18 cellular contexts compared by ENCODE assay signal in the genomic region with DNA sequence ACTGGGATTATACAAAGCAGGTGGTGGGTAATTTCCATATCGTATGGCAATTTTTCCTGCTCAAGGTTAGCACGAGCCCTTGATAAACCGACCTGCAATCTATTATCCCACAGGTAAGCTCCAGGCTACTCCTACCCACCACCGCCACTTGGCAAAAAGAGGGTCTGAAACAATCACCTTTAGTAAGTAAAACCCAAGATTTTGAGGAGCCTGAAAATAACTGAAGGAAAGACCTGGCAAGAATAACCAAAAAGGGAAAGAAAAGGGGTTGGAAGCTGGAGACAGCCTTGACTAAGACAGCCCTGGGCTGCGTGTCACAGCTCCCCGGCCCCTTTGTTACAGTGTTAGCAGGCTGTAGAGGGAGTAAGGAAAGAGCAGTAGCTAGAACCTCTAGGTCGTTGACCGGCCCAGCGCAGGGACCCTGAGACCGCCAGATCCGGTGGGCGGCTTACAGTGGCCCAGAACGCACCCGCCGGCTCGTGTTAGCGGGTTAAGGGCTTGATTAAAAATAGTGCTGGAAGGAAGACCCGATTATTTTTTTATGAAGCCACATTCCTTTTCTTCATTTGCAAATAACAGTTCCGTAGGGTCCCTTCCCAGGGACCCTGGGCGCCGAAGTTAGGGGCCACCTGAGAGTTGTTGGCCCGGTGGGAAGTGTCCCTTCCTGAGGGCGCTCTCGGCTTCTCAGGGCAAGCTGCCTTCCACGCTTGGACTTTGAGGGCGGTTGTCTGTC. TPM values are rescaled to one million over a fixed set of nuclear protein-coding genes. Genes with fewer than 3 reads are reported as not detected.
DNase-seq lines count a peak whose midpoint lies in the region; ATAC-seq and TF ChIP-seq lines count a peak whose summit lies in the region.
"Had no signal": no experiment of that assay in that cellular context is flagged by ENCODE, and none has a peak within 500 bp of the region (broad histone marks: within the 10 kb centered on the region; RNA-seq: fewer than 3 reads in every experiment).

No MANE protein-coding gene starts in this region.

- peaks cover 23% of the 10 kb centered on the region for H3F3A ChIP-seq in neural progenitor cell (ENCODE audit: low read depth)

- H3K27me3 ChIP-seq in NT2/D1 (ENCODE audit: insufficient read depth, insufficient read length) (peaks cover 86% of the 10 kb centered on the region), foreskin keratinocyte (peaks cover 58% of the 10 kb centered on the region), neural progenitor cell (peaks cover 100% of the 10 kb centered on the region)

- no peak overlapping the region for H2AFZ ChIP-seq in neural progenitor cell (replicated peaks)

- no peaks in the 10 kb centered on the region for H3K36me3 Mint-ChIP-seq in neural progenitor cell
- peaks cover 3% of the 10 kb centered on the region for H3K36me3 Mint-ChIP-seq in activated CD4-positive, alpha-beta memory T cell treated with anti-CD3 and anti-CD28 coated beads for 36 hours

- ATAC-seq in foreskin keratinocyte (peak; percentile 3), GM21528 (IDR thresholded peaks at IDR 0.05; ENCODE audit: low FRiP score, unreplicated experiment) (no peak), HG02938 (IDR thresholded peaks at IDR 0.05; ENCODE audit: unreplicated experiment) (no peak)
- ATAC-seq: activated T-cell treated with anti-CD3 and anti-CD28 coated beads, Interleukin-2, amount 50 U/mL, for 4 hours; naive thymus-derived CD8-positive, alpha-beta T cell had no signal

- peaks cover 85% of the 10 kb centered on the region for H3K27me3 Mint-ChIP-seq in neural progenitor cell (ENCODE audit: insufficient read depth, low read depth)
- peaks cover 54% of the 10 kb centered on the region for H3K27me3 Mint-ChIP-seq in activated CD4-positive, alpha-beta memory T cell treated with anti-CD3 and anti-CD28 coated beads for 36 hours

- TF ChIP-seq CTCF in C4-2B (conservative IDR thresholded peaks at IDR 0.05) (no peak), foreskin keratinocyte (conservative IDR thresholded peaks at IDR 0.05) (no peak), neural progenitor cell (IDR thresholded peaks at IDR 0.05) (no peak)

- no peaks in the 10 kb centered on the region for H3K79me2 ChIP-seq in neural progenitor cell (ENCODE audit: low read depth)

- H3K9ac ChIP-seq in NT2/D1 (ENCODE audit: insufficient read length, low read depth) (peak overlapping the region; percentile 21), neural progenitor cell (no peak overlapping the region)

- H3K36me3 ChIP-seq in NT2/D1 (ENCODE audit: insufficient read depth, insufficient read length, low read length) (no peaks in the 10 kb centered on the region), neural progenitor cell (no peaks in the 10 kb centered on the region)

- CTCF ChIA-PET in activated CD4-positive, alpha-beta memory T cell treated with anti-CD3 and anti-CD28 coated beads for 36 hours (lab: Charles Lee), result no interaction called here

- POLR2A ChIA-PET in activated CD4-positive, alpha-beta memory T cell treated with anti-CD3 and anti-CD28 coated beads for 36 hours (lab: Charles Lee), result no interaction called here

- H4K20me1 ChIP-seq in neural progenitor cell (ENCODE audit: low read depth), result peaks cover 81% of the 10 kb centered on the region

- DNase-seq in NT2/D1 (ENCODE audit: low read depth, low spot score) (no peak), foreskin keratinocyte (no peak), neural progenitor cell (ENCODE audit: low spot score) (peak; percentile 68)
- DNase-seq in activated CD4-positive, alpha-beta memory T cell treated with anti-CD3 and anti-CD28 coated beads for 36 hours, result no peak
- DNase-seq in stimulated activated CD4-positive, alpha-beta T cell treated with anti-CD3 and anti-CD28 coated beads, Interleukin-2, amount 100 ng/mL, for 24 hours, result no peak
- DNase-seq: activated CD4-positive, alpha-beta T cell treated with anti-CD3 and anti-CD28 coated beads, Interleukin-2, amount 50 U/mL, for 48 hours; activated T-cell treated with anti-CD3 and anti-CD28 coated beads, Interleukin-2, amount 50 U/mL, for 4 hours; effector CD4-positive, alpha-beta T cell; GF-D8; naive thymus-derived CD8-positive, alpha-beta T cell; NCI-H2029 treated with DMSO at 0.1 percent for 48 hours; SW 1271 had no signal

- no peak overlapping the region for H3K27ac Mint-ChIP-seq in neural progenitor cell
- H3K27ac Mint-ChIP-seq in activated CD4-positive, alpha-beta memory T cell treated with anti-CD3 and anti-CD28 coated beads for 36 hours, result no peak overlapping the region
- H3K27ac Mint-ChIP-seq: naive thymus-derived CD8-positive, alpha-beta T cell had no signal

- H3K9me3 Mint-ChIP-seq in neural progenitor cell, result peaks cover 2% of the 10 kb centered on the region
- H3K9me3 Mint-ChIP-seq in activated CD4-positive, alpha-beta memory T cell treated with anti-CD3 and anti-CD28 coated beads for 36 hours, result no peaks in the 10 kb centered on the region
- H3K9me3 Mint-ChIP-seq: activated T-cell treated with anti-CD3 and anti-CD28 coated beads, Interleukin-2, amount 50 U/mL, for 4 hours had no signal

- peak overlapping the region; percentile 76 for H3K4me2 ChIP-seq in neural progenitor cell

- intact Hi-C loops in activated CD4-positive, alpha-beta memory T cell treated with anti-CD3 and anti-CD28 coated beads for 36 hours (cut with micrococcal nuclease), result no loop called here

- no peaks in the 10 kb centered on the region for H3K4me1 ChIP-seq in NT2/D1 (ENCODE audit: insufficient read depth, insufficient read length)
- peaks cover 4% of the 10 kb centered on the region for H3K4me1 ChIP-seq in foreskin keratinocyte
- peaks cover 41% of the 10 kb centered on the region for H3K4me1 ChIP-seq in neural progenitor cell

- peaks cover 45% of the 10 kb centered on the region for H3K4me1 Mint-ChIP-seq in neural progenitor cell
- no peaks in the 10 kb centered on the region for H3K4me1 Mint-ChIP-seq in activated CD4-positive, alpha-beta memory T cell treated with anti-CD3 and anti-CD28 coated beads for 36 hours (ENCODE audit: low read depth)
- H3K4me1 Mint-ChIP-seq: naive thymus-derived CD8-positive, alpha-beta T cell had no signal

- H3K9me3 ChIP-seq in NT2/D1 (ENCODE audit: insufficient read depth, low read length) (no peaks in the 10 kb centered on the region), neural progenitor cell (ENCODE audit: low read depth) (no peaks in the 10 kb centered on the region)

- H3K4me3 Mint-ChIP-seq in neural progenitor cell, result peak overlapping the region; percentile 84
- no peak overlapping the region for H3K4me3 Mint-ChIP-seq in activated CD4-positive, alpha-beta memory T cell treated with anti-CD3 and anti-CD28 coated beads for 36 hours
- H3K4me3 Mint-ChIP-seq: activated naive CD8-positive, alpha-beta T cell; activated T-cell treated with anti-CD3 and anti-CD28 coated beads, Interleukin-2, amount 50 U/mL, for 4 hours; naive thymus-derived CD8-positive, alpha-beta T cell had no signal

- peak overlapping the region; percentile 60 for H3K27ac ChIP-seq in C4-2B
- no peak overlapping the region for H3K27ac ChIP-seq in foreskin keratinocyte
- H3K27ac ChIP-seq in neural progenitor cell, result no peak overlapping the region

- H3K4me3 ChIP-seq in NT2/D1 (ENCODE audit: insufficient read length, low read depth) (peak overlapping the region; percentile 8), neural progenitor cell (peak overlapping the region; percentile 41)
- H3K4me3 ChIP-seq: lung had no signal

RNA-seq across cellular contexts. Expression of a gene that starts 30.5 kb away (rescaled TPM):
- total RNA-seq in foreskin keratinocyte (0.14 and 0.92 TPM in 2 replicates), neural progenitor cell (ENCODE audit: low replicate concordance) (0.15 TPM in 1 of 2 replicates, not detected in the other)
- 0.23 and 0.63 TPM in 2 replicates for polyA plus RNA-seq in foreskin keratinocyte
- total RNA-seq in activated CD4-positive, alpha-beta memory T cell treated with anti-CD3 and anti-CD28 coated beads for 36 hours, result not detected
- total RNA-seq: activated T-cell treated with anti-CD3 and anti-CD28 coated beads, Interleukin-2, amount 50 U/mL, for 4 hours; bronchial epithelial cell; lung; naive thymus-derived CD8-positive, alpha-beta T cell had no signal
- polyA plus RNA-seq: naive thymus-derived CD8-positive, alpha-beta T cell had no signal
